16 cellular contexts compared by ENCODE assay signal in genomic region chr3:136958931-136959330, GRCh38.
"Had no signal": no experiment of that assay in that cellular context is flagged by ENCODE, and none has a peak within 500 bp of the region (broad histone marks: within the 10 kb centered on the region; RNA-seq: fewer than 3 reads in every experiment).

No MANE protein-coding gene starts in this region.

- ATAC-seq: activated CD8-positive, alpha-beta memory T cell treated with anti-CD3 and anti-CD28 coated beads, Interleukin-2, amount 10 ng/mL, durations not matched to agents 7 days and 5 days; body of pancreas; effector memory CD8-positive, alpha-beta T cell; left ventricle myocardium superior had no signal

- H3K9me3 Mint-ChIP-seq: dendritic cell treated with granulocyte-macrophage colony-stimulating factor and Interleukin-4, amounts not matched to agents 40 ng/mL and 50 ng/mL, for 4 days; effector memory CD8-positive, alpha-beta T cell had no signal

- H3K4me3 Mint-ChIP-seq: activated CD8-positive, alpha-beta memory T cell treated with anti-CD3 and anti-CD28 coated beads, Interleukin-2, amount 10 ng/mL, durations not matched to agents 7 days and 5 days; dendritic cell treated with granulocyte-macrophage colony-stimulating factor and Interleukin-4, amounts not matched to agents 40 ng/mL and 50 ng/mL, for 4 days; effector memory CD8-positive, alpha-beta T cell; mesothelial cell of epicardium had no signal

- H3K27ac Mint-ChIP-seq: activated CD8-positive, alpha-beta memory T cell treated with anti-CD3 and anti-CD28 coated beads, Interleukin-2, amount 10 ng/mL, durations not matched to agents 7 days and 5 days; dendritic cell treated with granulocyte-macrophage colony-stimulating factor and Interleukin-4, amounts not matched to agents 40 ng/mL and 50 ng/mL, for 4 days; effector memory CD8-positive, alpha-beta T cell; mesothelial cell of epicardium had no signal

- H3K27me3 Mint-ChIP-seq: activated CD8-positive, alpha-beta memory T cell treated with anti-CD3 and anti-CD28 coated beads, Interleukin-2, amount 10 ng/mL, durations not matched to agents 7 days and 5 days; dendritic cell treated with granulocyte-macrophage colony-stimulating factor and Interleukin-4, amounts not matched to agents 40 ng/mL and 50 ng/mL, for 4 days; effector memory CD8-positive, alpha-beta T cell had no signal

- H3K4me1 ChIP-seq: parathyroid adenoma had no signal

- H3K9me3 ChIP-seq: body of pancreas had no signal

- H3K27me3 ChIP-seq: body of pancreas had no signal

- H3K4me3 ChIP-seq: body of pancreas had no signal

- H3K27ac ChIP-seq: body of pancreas, parathyroid adenoma had no signal

- DNase-seq: activated CD4-positive, alpha-beta T cell treated with anti-CD3 and anti-CD28 coated beads for 1 hour; activated CD4-positive, alpha-beta T cell treated with anti-CD3 and anti-CD28 coated beads, Interleukin-2, amount 50 U/mL, for 48 hours; activated CD8-positive, alpha-beta memory T cell treated with anti-CD3 and anti-CD28 coated beads, Interleukin-2, amount 10 ng/mL, durations not matched to agents 7 days and 5 days; activated naive CD4-positive, alpha-beta T cell treated with Interleukin-2 at 50 U/mL for 16 hours; body of pancreas; effector memory CD8-positive, alpha-beta T cell; erythroblast; kidney; left ventricle myocardium superior; retina; substantia nigra; T1000; trophoblast cell had no signal
